1 cellular context compared by ENCODE assay signal in the genomic region with DNA sequence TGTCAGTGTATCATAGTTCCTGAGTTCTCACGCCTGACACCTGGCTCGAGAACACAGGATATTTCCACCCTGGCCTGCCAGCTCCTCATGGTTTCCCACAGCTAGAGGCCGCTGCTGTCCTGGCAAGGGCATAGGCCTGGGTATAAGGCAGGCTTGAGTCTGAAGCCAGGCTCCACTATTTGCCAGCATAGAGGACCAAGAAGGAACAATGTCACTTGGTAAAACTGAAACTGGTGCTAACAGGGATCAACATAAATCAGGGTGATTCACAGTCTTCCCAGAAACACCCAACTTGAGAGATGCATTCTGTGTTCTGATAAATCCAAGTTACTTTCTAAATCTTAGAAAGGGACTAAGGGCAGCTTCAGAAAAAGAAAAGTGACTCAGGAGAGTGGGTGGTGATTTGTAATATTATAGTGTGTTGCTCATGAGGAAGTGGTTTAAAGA.
TF ChIP-seq lines count a peak whose summit lies in the region.

No MANE protein-coding gene starts in this region.

TF ChIP-seq in HepG2, 621 proteins besides CTCF, POLR2A, EP300 and RAD21 (continues in another document):
- TF ChIP-seq MED1 (CRISPR knock-in tag; IDR thresholded peaks at IDR 0.05) = no peak
- TF ChIP-seq ZNF775 (CRISPR knock-in tag; IDR thresholded peaks at IDR 0.05; ENCODE audit: borderline replicate concordance) = no peak
- TF ChIP-seq, protein P1, sequence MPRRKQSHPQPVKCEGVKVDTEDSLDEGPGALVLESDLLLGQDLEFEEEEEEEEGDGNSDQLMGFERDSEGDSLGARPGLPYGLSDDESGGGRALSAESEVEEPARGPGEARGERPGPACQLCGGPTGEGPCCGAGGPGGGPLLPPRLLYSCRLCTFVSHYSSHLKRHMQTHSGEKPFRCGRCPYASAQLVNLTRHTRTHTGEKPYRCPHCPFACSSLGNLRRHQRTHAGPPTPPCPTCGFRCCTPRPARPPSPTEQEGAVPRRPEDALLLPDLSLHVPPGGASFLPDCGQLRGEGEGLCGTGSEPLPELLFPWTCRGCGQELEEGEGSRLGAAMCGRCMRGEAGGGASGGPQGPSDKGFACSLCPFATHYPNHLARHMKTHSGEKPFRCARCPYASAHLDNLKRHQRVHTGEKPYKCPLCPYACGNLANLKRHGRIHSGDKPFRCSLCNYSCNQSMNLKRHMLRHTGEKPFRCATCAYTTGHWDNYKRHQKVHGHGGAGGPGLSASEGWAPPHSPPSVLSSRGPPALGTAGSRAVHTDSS (CRISPR knock-in tag; conservative IDR thresholded peaks at IDR 0.05) = no peak
- TF ChIP-seq TAF15 (IDR thresholded peaks at IDR 0.05; ENCODE audit: low read depth, low read length, poor library complexity, severe bottlenecking) = no peak
- no peak for TF ChIP-seq PAX8 (CRISPR knock-in tag; IDR thresholded peaks at IDR 0.05; ENCODE audit: borderline replicate concordance)
- TF ChIP-seq, protein P2, sequence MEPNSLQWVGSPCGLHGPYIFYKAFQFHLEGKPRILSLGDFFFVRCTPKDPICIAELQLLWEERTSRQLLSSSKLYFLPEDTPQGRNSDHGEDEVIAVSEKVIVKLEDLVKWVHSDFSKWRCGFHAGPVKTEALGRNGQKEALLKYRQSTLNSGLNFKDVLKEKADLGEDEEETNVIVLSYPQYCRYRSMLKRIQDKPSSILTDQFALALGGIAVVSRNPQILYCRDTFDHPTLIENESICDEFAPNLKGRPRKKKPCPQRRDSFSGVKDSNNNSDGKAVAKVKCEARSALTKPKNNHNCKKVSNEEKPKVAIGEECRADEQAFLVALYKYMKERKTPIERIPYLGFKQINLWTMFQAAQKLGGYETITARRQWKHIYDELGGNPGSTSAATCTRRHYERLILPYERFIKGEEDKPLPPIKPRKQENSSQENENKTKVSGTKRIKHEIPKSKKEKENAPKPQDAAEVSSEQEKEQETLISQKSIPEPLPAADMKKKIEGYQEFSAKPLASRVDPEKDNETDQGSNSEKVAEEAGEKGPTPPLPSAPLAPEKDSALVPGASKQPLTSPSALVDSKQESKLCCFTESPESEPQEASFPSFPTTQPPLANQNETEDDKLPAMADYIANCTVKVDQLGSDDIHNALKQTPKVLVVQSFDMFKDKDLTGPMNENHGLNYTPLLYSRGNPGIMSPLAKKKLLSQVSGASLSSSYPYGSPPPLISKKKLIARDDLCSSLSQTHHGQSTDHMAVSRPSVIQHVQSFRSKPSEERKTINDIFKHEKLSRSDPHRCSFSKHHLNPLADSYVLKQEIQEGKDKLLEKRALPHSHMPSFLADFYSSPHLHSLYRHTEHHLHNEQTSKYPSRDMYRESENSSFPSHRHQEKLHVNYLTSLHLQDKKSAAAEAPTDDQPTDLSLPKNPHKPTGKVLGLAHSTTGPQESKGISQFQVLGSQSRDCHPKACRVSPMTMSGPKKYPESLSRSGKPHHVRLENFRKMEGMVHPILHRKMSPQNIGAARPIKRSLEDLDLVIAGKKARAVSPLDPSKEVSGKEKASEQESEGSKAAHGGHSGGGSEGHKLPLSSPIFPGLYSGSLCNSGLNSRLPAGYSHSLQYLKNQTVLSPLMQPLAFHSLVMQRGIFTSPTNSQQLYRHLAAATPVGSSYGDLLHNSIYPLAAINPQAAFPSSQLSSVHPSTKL (CRISPR knock-in tag; IDR thresholded peaks at IDR 0.05) = peak; percentile 28; the same call in 1 of the 2 replicates
- no peak for TF ChIP-seq ZNF564 (CRISPR knock-in tag; IDR thresholded peaks at IDR 0.05)
- TF ChIP-seq, protein P3, sequence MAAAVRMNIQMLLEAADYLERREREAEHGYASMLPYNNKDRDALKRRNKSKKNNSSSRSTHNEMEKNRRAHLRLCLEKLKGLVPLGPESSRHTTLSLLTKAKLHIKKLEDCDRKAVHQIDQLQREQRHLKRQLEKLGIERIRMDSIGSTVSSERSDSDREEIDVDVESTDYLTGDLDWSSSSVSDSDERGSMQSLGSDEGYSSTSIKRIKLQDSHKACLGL (CRISPR knock-in tag; IDR thresholded peaks at IDR 0.05) = no peak
- TF ChIP-seq, protein P4, sequence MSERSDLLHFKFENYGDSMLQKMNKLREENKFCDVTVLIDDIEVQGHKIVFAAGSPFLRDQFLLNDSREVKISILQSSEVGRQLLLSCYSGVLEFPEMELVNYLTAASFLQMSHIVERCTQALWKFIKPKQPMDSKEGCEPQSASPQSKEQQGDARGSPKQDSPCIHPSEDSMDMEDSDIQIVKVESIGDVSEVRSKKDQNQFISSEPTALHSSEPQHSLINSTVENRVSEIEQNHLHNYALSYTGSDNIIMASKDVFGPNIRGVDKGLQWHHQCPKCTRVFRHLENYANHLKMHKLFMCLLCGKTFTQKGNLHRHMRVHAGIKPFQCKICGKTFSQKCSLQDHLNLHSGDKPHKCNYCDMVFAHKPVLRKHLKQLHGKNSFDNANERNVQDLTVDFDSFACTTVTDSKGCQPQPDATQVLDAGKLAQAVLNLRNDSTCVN (CRISPR knock-in tag; IDR thresholded peaks at IDR 0.05; ENCODE audit: borderline replicate concordance) = no peak
- no peak for TF ChIP-seq TOE1 (CRISPR knock-in tag; IDR thresholded peaks at IDR 0.05)
- peak; percentile 32; the same call in 1 of the 2 replicates for TF ChIP-seq ETV5 (CRISPR knock-in tag; IDR thresholded peaks at IDR 0.05; ENCODE audit: borderline replicate concordance)
- TF ChIP-seq ZNF225 (CRISPR knock-in tag; IDR thresholded peaks at IDR 0.05) = no peak
- TF ChIP-seq ZNF274 (CRISPR knock-in tag; IDR thresholded peaks at IDR 0.05) = no peak
- TF ChIP-seq, protein P5, sequence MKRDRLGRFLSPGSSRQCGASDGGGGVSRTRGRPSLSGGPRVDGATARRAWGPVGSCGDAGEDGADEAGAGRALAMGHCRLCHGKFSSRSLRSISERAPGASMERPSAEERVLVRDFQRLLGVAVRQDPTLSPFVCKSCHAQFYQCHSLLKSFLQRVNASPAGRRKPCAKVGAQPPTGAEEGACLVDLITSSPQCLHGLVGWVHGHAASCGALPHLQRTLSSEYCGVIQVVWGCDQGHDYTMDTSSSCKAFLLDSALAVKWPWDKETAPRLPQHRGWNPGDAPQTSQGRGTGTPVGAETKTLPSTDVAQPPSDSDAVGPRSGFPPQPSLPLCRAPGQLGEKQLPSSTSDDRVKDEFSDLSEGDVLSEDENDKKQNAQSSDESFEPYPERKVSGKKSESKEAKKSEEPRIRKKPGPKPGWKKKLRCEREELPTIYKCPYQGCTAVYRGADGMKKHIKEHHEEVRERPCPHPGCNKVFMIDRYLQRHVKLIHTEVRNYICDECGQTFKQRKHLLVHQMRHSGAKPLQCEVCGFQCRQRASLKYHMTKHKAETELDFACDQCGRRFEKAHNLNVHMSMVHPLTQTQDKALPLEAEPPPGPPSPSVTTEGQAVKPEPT (CRISPR knock-in tag; IDR thresholded peaks at IDR 0.05; ENCODE audit: low read depth) = no peak
- TF ChIP-seq KDM2A (CRISPR knock-in tag; IDR thresholded peaks at IDR 0.05; ENCODE audit: borderline replicate concordance, low read depth) = peak; percentile 56; the same call in 1 of the 2 replicates
- no peak for TF ChIP-seq DNMT3B (CRISPR knock-in tag; conservative IDR thresholded peaks at IDR 0.05)
- TF ChIP-seq PPARG (CRISPR knock-in tag; conservative IDR thresholded peaks at IDR 0.05) = 0 out of 2 replicates have a peak, but pooled peaks have one; percentile 24
- no peak for TF ChIP-seq HDAC6 (IDR thresholded peaks at IDR 0.05; ENCODE audit: low read depth, low read length)
- no peak for TF ChIP-seq ZNF550 (CRISPR knock-in tag; IDR thresholded peaks at IDR 0.05; ENCODE audit: borderline replicate concordance)
- TF ChIP-seq ZNF235 (CRISPR knock-in tag; IDR thresholded peaks at IDR 0.05; ENCODE audit: borderline replicate concordance) = no peak
- no peak for TF ChIP-seq SATB2 (CRISPR knock-in tag; IDR thresholded peaks at IDR 0.05)
- no peak for TF ChIP-seq THAP11 (CRISPR knock-in tag; IDR thresholded peaks at IDR 0.05)
- no peak for TF ChIP-seq WIZ (CRISPR knock-in tag; IDR thresholded peaks at IDR 0.05)
- TF ChIP-seq STAT5B (CRISPR knock-in tag; IDR thresholded peaks at IDR 0.05) = no peak
- TF ChIP-seq JDP2 (CRISPR knock-in tag; IDR thresholded peaks at IDR 0.05; ENCODE audit: borderline replicate concordance) = no peak
- TF ChIP-seq REPIN1 (CRISPR knock-in tag; IDR thresholded peaks at IDR 0.05; ENCODE audit: borderline replicate concordance, low read depth) = 0 out of 2 replicates have a peak, but pooled peaks have one; percentile 29
- TF ChIP-seq SAP130 (CRISPR knock-in tag; IDR thresholded peaks at IDR 0.05; ENCODE audit: low read depth) = peak; percentile 65
- TF ChIP-seq, protein P6, sequence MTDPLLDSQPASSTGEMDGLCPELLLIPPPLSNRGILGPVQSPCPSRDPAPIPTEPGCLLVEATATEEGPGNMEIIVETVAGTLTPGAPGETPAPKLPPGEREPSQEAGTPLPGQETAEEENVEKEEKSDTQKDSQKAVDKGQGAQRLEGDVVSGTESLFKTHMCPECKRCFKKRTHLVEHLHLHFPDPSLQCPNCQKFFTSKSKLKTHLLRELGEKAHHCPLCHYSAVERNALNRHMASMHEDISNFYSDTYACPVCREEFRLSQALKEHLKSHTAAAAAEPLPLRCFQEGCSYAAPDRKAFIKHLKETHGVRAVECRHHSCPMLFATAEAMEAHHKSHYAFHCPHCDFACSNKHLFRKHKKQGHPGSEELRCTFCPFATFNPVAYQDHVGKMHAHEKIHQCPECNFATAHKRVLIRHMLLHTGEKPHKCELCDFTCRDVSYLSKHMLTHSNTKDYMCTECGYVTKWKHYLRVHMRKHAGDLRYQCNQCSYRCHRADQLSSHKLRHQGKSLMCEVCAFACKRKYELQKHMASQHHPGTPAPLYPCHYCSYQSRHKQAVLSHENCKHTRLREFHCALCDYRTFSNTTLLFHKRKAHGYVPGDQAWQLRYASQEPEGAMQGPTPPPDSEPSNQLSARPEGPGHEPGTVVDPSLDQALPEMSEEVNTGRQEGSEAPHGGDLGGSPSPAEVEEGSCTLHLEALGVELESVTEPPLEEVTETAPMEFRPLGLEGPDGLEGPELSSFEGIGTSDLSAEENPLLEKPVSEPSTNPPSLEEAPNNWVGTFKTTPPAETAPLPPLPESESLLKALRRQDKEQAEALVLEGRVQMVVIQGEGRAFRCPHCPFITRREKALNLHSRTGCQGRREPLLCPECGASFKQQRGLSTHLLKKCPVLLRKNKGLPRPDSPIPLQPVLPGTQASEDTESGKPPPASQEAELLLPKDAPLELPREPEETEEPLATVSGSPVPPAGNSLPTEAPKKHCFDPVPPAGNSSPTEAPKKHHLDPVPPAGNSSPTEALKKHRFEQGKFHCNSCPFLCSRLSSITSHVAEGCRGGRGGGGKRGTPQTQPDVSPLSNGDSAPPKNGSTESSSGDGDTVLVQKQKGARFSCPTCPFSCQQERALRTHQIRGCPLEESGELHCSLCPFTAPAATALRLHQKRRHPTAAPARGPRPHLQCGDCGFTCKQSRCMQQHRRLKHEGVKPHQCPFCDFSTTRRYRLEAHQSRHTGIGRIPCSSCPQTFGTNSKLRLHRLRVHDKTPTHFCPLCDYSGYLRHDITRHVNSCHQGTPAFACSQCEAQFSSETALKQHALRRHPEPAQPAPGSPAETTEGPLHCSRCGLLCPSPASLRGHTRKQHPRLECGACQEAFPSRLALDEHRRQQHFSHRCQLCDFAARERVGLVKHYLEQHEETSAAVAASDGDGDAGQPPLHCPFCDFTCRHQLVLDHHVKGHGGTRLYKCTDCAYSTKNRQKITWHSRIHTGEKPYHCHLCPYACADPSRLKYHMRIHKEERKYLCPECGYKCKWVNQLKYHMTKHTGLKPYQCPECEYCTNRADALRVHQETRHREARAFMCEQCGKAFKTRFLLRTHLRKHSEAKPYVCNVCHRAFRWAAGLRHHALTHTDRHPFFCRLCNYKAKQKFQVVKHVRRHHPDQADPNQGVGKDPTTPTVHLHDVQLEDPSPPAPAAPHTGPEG (CRISPR knock-in tag; IDR thresholded peaks at IDR 0.05) = no peak
- peak; percentile 45; the same call in 1 of the 2 replicates for TF ChIP-seq SALL1 (CRISPR knock-in tag; IDR thresholded peaks at IDR 0.05)
- TF ChIP-seq STAG1 (CRISPR knock-in tag; IDR thresholded peaks at IDR 0.05) = peak; percentile 96
- TF ChIP-seq, protein P7, sequence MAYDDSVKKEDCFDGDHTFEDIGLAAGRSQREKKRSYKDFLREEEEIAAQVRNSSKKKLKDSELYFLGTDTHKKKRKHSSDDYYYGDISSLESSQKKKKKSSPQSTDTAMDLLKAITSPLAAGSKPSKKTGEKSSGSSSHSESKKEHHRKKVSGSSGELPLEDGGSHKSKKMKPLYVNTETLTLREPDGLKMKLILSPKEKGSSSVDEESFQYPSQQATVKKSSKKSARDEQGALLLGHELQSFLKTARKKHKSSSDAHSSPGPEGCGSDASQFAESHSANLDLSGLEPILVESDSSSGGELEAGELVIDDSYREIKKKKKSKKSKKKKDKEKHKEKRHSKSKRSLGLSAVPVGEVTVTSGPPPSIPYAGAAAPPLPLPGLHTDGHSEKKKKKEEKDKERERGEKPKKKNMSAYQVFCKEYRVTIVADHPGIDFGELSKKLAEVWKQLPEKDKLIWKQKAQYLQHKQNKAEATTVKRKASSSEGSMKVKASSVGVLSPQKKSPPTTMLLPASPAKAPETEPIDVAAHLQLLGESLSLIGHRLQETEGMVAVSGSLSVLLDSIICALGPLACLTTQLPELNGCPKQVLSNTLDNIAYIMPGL (CRISPR knock-in tag; IDR thresholded peaks at IDR 0.05; ENCODE audit: borderline replicate concordance in 1 of 2, low read depth in 1 of 2) = peak; percentile 61 to 85; a peak in 2 of 4 replicates
- no peak for TF ChIP-seq MIER2 (CRISPR knock-in tag; IDR thresholded peaks at IDR 0.05)
- TF ChIP-seq, protein P8, sequence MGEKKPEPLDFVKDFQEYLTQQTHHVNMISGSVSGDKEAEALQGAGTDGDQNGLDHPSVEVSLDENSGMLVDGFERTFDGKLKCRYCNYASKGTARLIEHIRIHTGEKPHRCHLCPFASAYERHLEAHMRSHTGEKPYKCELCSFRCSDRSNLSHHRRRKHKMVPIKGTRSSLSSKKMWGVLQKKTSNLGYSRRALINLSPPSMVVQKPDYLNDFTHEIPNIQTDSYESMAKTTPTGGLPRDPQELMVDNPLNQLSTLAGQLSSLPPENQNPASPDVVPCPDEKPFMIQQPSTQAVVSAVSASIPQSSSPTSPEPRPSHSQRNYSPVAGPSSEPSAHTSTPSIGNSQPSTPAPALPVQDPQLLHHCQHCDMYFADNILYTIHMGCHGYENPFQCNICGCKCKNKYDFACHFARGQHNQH (CRISPR knock-in tag; IDR thresholded peaks at IDR 0.05) = peak; percentile 44; the same call in 1 of the 2 replicates
- TF ChIP-seq RARA (CRISPR knock-in tag; IDR thresholded peaks at IDR 0.05) = 0 out of 2 replicates have a peak, but pooled peaks have one; percentile 13
- TF ChIP-seq CBX5 (CRISPR knock-in tag; IDR thresholded peaks at IDR 0.05; ENCODE audit: borderline replicate concordance) = 0 out of 2 replicates have a peak, but pooled peaks have one; percentile 21
- TF ChIP-seq SALL2 (CRISPR knock-in tag; IDR thresholded peaks at IDR 0.05) = 0 out of 2 replicates have a peak, but pooled peaks have one; percentile 29
- TF ChIP-seq GATA4 (IDR thresholded peaks at IDR 0.05; ENCODE audit: borderline replicate concordance, low read depth) = no peak
- TF ChIP-seq, protein P9, sequence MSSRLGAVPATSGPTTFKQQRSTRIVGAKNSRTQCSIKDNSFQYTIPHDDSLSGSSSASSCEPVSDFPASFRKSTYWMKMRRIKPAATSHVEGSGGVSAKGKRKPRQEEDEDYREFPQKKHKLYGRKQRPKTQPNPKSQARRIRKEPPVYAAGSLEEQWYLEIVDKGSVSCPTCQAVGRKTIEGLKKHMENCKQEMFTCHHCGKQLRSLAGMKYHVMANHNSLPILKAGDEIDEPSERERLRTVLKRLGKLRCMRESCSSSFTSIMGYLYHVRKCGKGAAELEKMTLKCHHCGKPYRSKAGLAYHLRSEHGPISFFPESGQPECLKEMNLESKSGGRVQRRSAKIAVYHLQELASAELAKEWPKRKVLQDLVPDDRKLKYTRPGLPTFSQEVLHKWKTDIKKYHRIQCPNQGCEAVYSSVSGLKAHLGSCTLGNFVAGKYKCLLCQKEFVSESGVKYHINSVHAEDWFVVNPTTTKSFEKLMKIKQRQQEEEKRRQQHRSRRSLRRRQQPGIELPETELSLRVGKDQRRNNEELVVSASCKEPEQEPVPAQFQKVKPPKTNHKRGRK (CRISPR knock-in tag; IDR thresholded peaks at IDR 0.05) = no peak
- no peak for TF ChIP-seq NCOA1 (CRISPR knock-in tag; IDR thresholded peaks at IDR 0.05)
- no peak for TF ChIP-seq NCOA2 (CRISPR knock-in tag; IDR thresholded peaks at IDR 0.05)
